In the genomic region with DNA sequence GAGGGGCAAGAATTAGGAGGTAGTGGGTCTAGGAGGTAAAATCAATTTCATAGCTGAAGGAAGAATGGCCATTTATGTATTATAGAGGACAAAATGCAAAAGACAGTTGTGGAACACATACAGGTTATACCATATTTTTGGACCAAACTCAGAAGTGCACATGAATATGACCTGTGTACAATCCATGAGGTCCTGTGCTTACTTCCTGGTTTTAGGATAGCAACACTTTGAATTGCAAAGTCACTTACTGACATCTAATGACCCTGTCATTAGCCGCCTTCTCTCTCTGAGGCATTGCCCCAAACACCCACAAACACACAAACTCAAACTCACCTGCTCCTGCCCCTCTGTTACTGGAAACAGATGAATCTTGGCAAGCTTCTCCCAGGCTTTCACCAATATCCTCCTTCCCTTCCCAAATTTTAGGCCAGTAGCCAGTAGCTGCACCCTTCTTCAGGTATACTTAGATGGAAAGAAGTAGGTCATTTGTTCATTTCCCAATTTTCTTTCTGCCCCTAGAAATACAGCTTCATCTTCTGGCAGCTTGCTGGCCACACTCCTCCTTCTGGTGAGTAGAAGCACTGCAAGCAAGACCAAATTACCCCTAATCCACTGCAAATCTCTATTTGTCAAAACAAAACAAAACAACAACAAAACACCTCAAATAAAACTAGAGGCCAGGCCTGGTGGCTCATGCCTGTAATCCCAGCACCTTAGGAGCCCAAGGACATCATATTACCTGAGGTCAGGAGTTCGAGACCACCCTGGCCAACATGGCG, we compare ENCODE assay signal across 8 cellular contexts. TPM values are rescaled to one million over a fixed set of nuclear protein-coding genes. Genes with fewer than 3 reads are reported as not detected.
DNase-seq lines count a peak whose midpoint lies in the region; ATAC-seq and TF ChIP-seq lines count a peak whose summit lies in the region.

No MANE protein-coding gene starts in this region.

- peak; percentile 69 for ATAC-seq in CD8-positive, alpha-beta T cell
- ATAC-seq in GM18502 (IDR thresholded peaks at IDR 0.05; ENCODE audit: poor library complexity, unreplicated experiment) (peak; percentile 76), HG03571 (IDR thresholded peaks at IDR 0.05; ENCODE audit: unreplicated experiment) (peak; percentile 66), left lung (peak; percentile 62)

- H3K9me3 ChIP-seq in CD8-positive, alpha-beta T cell (ENCODE audit: low read length) = no peaks in the 10 kb centered on the region
- H3K9me3 ChIP-seq in left lung = no peaks in the 10 kb centered on the region

- DNase-seq in CD8-positive, alpha-beta T cell = peak in 1 of 7 experiments; percentile 14
- DNase-seq in astrocyte of the hippocampus (ENCODE audit: low read depth, low spot score) (peak; percentile 26), left lung (no peak), DMS114 treated with DMSO at 0.1 percent for 48 hours (lab: John Stamatoyannopoulos, UW; ENCODE audit: unreplicated experiment) (no peak)
- DNase-seq in activated naive CD8-positive, alpha-beta T cell treated with anti-CD3 and anti-CD28 coated beads for 36 hours = no peak
- DNase-seq in activated CD4-positive, alpha-beta T cell treated with anti-CD3 and anti-CD28 coated beads for 1 hour = no peak

- intact Hi-C loops in CD8-positive, alpha-beta T cell (cut with DNase I, micrococcal nuclease) = loop anchor here (1.0 kb wide), 2 partner anchors 69 to 821 kb away; no protein-coding TSS in a partner anchor
- intact Hi-C loops in left lung (cut with DNase I) = loop anchor here in 1 of 2 donors (10.0 kb wide), 1 partner anchor 63 kb away; no protein-coding TSS in a partner anchor

- TF ChIP-seq CTCF in CD8-positive, alpha-beta T cell (IDR thresholded peaks at IDR 0.05) = peak; percentile 66
- peak; percentile 61 to 65 for TF ChIP-seq CTCF in left lung (IDR thresholded peaks at IDR 0.05)

- H3K27me3 ChIP-seq in CD8-positive, alpha-beta T cell (ENCODE audit: insufficient read depth, low read length) = no peaks in the 10 kb centered on the region
- H3K27me3 ChIP-seq in left lung = no peaks in the 10 kb centered on the region

- no peaks in the 10 kb centered on the region for H3K9me3 Mint-ChIP-seq in CD8-positive, alpha-beta T cell
- H3K9me3 Mint-ChIP-seq in activated naive CD8-positive, alpha-beta T cell treated with anti-CD3 and anti-CD28 coated beads for 36 hours = no peaks in the 10 kb centered on the region

- H3K4me3 ChIP-seq in CD8-positive, alpha-beta T cell (ENCODE audit: low read depth, low read length) = no peak overlapping the region
- H3K4me3 ChIP-seq in left lung = no peak overlapping the region

- no peaks in the 10 kb centered on the region for H3K36me3 ChIP-seq in CD8-positive, alpha-beta T cell (ENCODE audit: insufficient read depth, low read length)
- no peaks in the 10 kb centered on the region for H3K36me3 ChIP-seq in left lung

- H3K27ac Mint-ChIP-seq in CD8-positive, alpha-beta T cell = no peak overlapping the region
- H3K27ac Mint-ChIP-seq in activated naive CD8-positive, alpha-beta T cell treated with anti-CD3 and anti-CD28 coated beads for 36 hours = no peak overlapping the region

- no peak overlapping the region for H3K4me3 Mint-ChIP-seq in CD8-positive, alpha-beta T cell
- H3K4me3 Mint-ChIP-seq in activated naive CD8-positive, alpha-beta T cell treated with anti-CD3 and anti-CD28 coated beads for 36 hours = no peak overlapping the region

- no peaks in the 10 kb centered on the region for H3K4me1 ChIP-seq in CD8-positive, alpha-beta T cell (ENCODE audit: insufficient read depth, low read length)
- no peaks in the 10 kb centered on the region for H3K4me1 ChIP-seq in left lung

- H3K27ac ChIP-seq in CD8-positive, alpha-beta T cell (ENCODE audit: low read depth, low read length) = no peak overlapping the region
- H3K27ac ChIP-seq in left lung = no peak overlapping the region

- H3K4me1 Mint-ChIP-seq in CD8-positive, alpha-beta T cell (ENCODE audit: low read depth) = no peaks in the 10 kb centered on the region
- no peaks in the 10 kb centered on the region for H3K4me1 Mint-ChIP-seq in activated naive CD8-positive, alpha-beta T cell treated with anti-CD3 and anti-CD28 coated beads for 36 hours

- CTCF ChIA-PET in CD8-positive, alpha-beta T cell (lab: Charles Lee) = interaction anchor here (0.6 to 4.2 kb wide), 11 partner anchors 10 to 794 kb away, joined by 3 to 33 read pairs (median 4); partner anchors contain the start of gene RPL5

- H3K36me3 Mint-ChIP-seq in CD8-positive, alpha-beta T cell = no peaks in the 10 kb centered on the region
- no peaks in the 10 kb centered on the region for H3K36me3 Mint-ChIP-seq in activated naive CD8-positive, alpha-beta T cell treated with anti-CD3 and anti-CD28 coated beads for 36 hours

- POLR2A ChIA-PET in CD8-positive, alpha-beta T cell (lab: Charles Lee) = interaction anchor here (1.4 kb wide), 1 partner anchor 14 kb away, joined by 4 read pairs; the partner anchor contains the start of gene RPL5

- H3K27me3 Mint-ChIP-seq in CD8-positive, alpha-beta T cell (ENCODE audit: low read depth) = peaks cover 11% of the 10 kb centered on the region
- peaks cover 9% of the 10 kb centered on the region for H3K27me3 Mint-ChIP-seq in activated naive CD8-positive, alpha-beta T cell treated with anti-CD3 and anti-CD28 coated beads for 36 hours

RNA-seq across cellular contexts. Expression of gene RPL5, which starts 13.7 kb away (rescaled TPM):
- total RNA-seq in CD8-positive, alpha-beta T cell = 1,000 to 10,000 TPM; 1,826 to 1,914 TPM
- 100 to 1,000 TPM; 695 to 747 TPM for total RNA-seq in left lung
- total RNA-seq in activated naive CD8-positive, alpha-beta T cell treated with anti-CD3 and anti-CD28 coated beads for 36 hours = 1,000 to 10,000 TPM; 1,677 to 1,713 TPM

RNA-seq across cellular contexts. Expression of gene EVI5, which starts 33.3 kb away (rescaled TPM):
- total RNA-seq in CD8-positive, alpha-beta T cell = 1 to 10 TPM in 1 of 2 experiments, under 1 TPM in 1; 0.25 to 1.2 TPM
- total RNA-seq in left lung = 10 to 100 TPM; 40.3 to 49.7 TPM
- total RNA-seq in activated naive CD8-positive, alpha-beta T cell treated with anti-CD3 and anti-CD28 coated beads for 36 hours = 10 to 100 TPM; 13.6 to 13.8 TPM

Comparison
In these comparisons a context has a peak if more than half of its experiments do, and no peak if none do; other contexts are left out.
1. RNA of gene EVI5, which starts 33.3 kb away (total RNA-seq): 40.3 to 49.7 TPM in left lung and 13.6 to 13.8 TPM in activated naive CD8-positive, alpha-beta T cell treated with anti-CD3 and anti-CD28 coated beads for 36 hours; 0.25 to 1.2 TPM in CD8-positive, alpha-beta T cell; every median in the first group is over 4 times any median in the second.
2. Peak in every context shown above with its lines, with median percentiles within 50 percentile points of each other: ATAC-seq.